8 cellular contexts compared by ENCODE assay signal in genomic region chr9:136882109-136882946, GRCh38. TPM values are rescaled to one million over a fixed set of nuclear protein-coding genes. Genes with fewer than 3 reads are reported as not detected.
DNase-seq lines count a peak whose midpoint lies in the region; ATAC-seq and TF ChIP-seq lines count a peak whose summit lies in the region.

No MANE protein-coding gene starts in this region.

- H3K4me1 Mint-ChIP-seq in activated naive CD4-positive, alpha-beta T cell treated with anti-CD3 and anti-CD28 coated beads for 36 hours (ENCODE audit: low read depth): peaks cover 48% of the 10 kb centered on the region

- H3K9me3 Mint-ChIP-seq in activated naive CD4-positive, alpha-beta T cell treated with anti-CD3 and anti-CD28 coated beads for 36 hours: no peaks in the 10 kb centered on the region

- CTCF ChIA-PET in activated naive CD4-positive, alpha-beta T cell treated with anti-CD3 and anti-CD28 coated beads for 36 hours (lab: Charles Lee): interaction anchor here (0.6 to 1.2 kb wide), 4 partner anchors 15 to 147 kb away, joined by 3 read pairs; partner anchors contain the start of gene AJM1

- ATAC-seq in GM21737 (IDR thresholded peaks at IDR 0.05; ENCODE audit: unreplicated experiment) (peak; percentile 37), GM19035 (IDR thresholded peaks at IDR 0.05; ENCODE audit: unreplicated experiment) (no peak), HG03175 (IDR thresholded peaks at IDR 0.05; ENCODE audit: unreplicated experiment) (no peak)

- no peaks in the 10 kb centered on the region for H3K27me3 Mint-ChIP-seq in activated naive CD4-positive, alpha-beta T cell treated with anti-CD3 and anti-CD28 coated beads for 36 hours (ENCODE audit: low read depth)

- DNase-seq in CD1c-positive myeloid dendritic cell (ENCODE audit: extremely low spot score) (peak; percentile 89), iris pigment epithelial cell (ENCODE audit: low read depth) (peak; percentile 89)
- peak; percentile 98 for DNase-seq in activated naive CD4-positive, alpha-beta T cell treated with anti-CD3 and anti-CD28 coated beads for 36 hours
- peak; percentile 81 to 92 (median 86) for DNase-seq in stimulated activated CD4-positive, alpha-beta T cell treated with anti-CD3 and anti-CD28 coated beads, TNF-alpha, amount 100 ng/mL, for 48 hours (ENCODE audit: low read depth in 3 of 3)

- TF ChIP-seq POLR2A in Raji (IDR thresholded peaks at IDR 0.05; ENCODE audit: insufficient read depth, low read depth, low read length): peak; percentile 32

- peak overlapping the region; percentile 70 for H3K4me3 Mint-ChIP-seq in activated naive CD4-positive, alpha-beta T cell treated with anti-CD3 and anti-CD28 coated beads for 36 hours

- intact Hi-C loops in activated naive CD4-positive, alpha-beta T cell treated with anti-CD3 and anti-CD28 coated beads for 36 hours (cut with micrococcal nuclease): loop anchor here (1.0 to 10.0 kb wide), 9 partner anchors 16 to 978 kb away; partner anchors contain the start of genes CAMSAP1, CYSRT1, EDF1 and FBXW5

- H3K27ac Mint-ChIP-seq in activated naive CD4-positive, alpha-beta T cell treated with anti-CD3 and anti-CD28 coated beads for 36 hours: peak overlapping the region; percentile 97

- H3K36me3 Mint-ChIP-seq in activated naive CD4-positive, alpha-beta T cell treated with anti-CD3 and anti-CD28 coated beads for 36 hours (ENCODE audit: low read depth): peaks cover 11% of the 10 kb centered on the region

RNA-seq across cellular contexts. Expression of gene TRAF2, which starts 4.0 kb away (rescaled TPM):
- 10 to 100 TPM; 39.7 to 41.8 TPM for total RNA-seq in activated naive CD4-positive, alpha-beta T cell treated with anti-CD3 and anti-CD28 coated beads for 36 hours

RNA-seq across cellular contexts. Expression of gene EDF1, which starts 16.2 kb away (rescaled TPM):
- 100 to 1,000 TPM; 259 to 288 TPM for total RNA-seq in activated naive CD4-positive, alpha-beta T cell treated with anti-CD3 and anti-CD28 coated beads for 36 hours

RNA-seq across cellular contexts. Expression of gene MAMDC4, which starts 30.2 kb away (rescaled TPM):
- total RNA-seq in activated naive CD4-positive, alpha-beta T cell treated with anti-CD3 and anti-CD28 coated beads for 36 hours: 10 to 100 TPM; 15.9 to 16.1 TPM

RNA-seq across cellular contexts. Expression of gene PHPT1, which starts 33.1 kb away (rescaled TPM):
- 100 to 1,000 TPM; 110 to 116 TPM for total RNA-seq in activated naive CD4-positive, alpha-beta T cell treated with anti-CD3 and anti-CD28 coated beads for 36 hours

RNA-seq across cellular contexts. Expression of gene AJM1, which starts 40.0 kb away (rescaled TPM):
- 1 to 10 TPM; 1.7 to 2.0 TPM for total RNA-seq in activated naive CD4-positive, alpha-beta T cell treated with anti-CD3 and anti-CD28 coated beads for 36 hours
